13 cellular contexts compared by ENCODE assay signal in the genomic region with DNA sequence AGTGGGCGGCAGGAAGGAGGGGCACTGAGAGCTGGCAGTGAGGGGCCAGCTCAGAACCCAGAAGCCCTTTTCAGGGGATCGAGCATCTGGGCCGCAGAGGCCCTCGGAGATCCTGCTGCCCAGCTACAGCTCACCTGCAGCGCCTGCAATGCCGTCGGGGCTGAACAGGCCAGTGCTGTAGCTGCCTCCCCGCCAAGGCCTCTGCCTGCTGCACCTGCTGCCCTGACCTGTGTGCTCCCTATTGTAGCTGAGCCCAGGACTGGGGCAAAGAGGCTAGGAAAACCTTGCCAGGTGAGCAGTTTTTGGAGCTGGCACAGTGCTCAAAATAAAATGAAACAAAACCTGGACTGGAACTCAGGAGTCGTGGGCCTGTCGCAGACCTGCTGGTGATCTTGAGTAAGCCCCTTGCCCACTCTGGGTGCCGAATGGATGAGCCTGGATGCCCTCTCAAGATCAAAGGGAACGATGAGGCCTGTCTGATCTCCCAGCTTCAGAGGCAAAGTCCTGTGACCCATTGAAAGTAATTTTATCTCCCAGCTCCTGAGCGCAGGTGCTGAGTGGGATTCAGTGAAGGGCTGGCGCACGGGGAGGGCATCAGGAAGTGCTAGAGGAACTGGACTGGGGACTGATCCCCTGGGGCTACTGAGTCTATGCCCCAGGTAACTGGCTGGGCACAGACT.
DNase-seq lines count a peak whose midpoint lies in the region; ATAC-seq and TF ChIP-seq lines count a peak whose summit lies in the region.
"Had no signal": no experiment of that assay in that cellular context is flagged by ENCODE, and none has a peak within 500 bp of the region (broad histone marks: within the 10 kb centered on the region; RNA-seq: fewer than 3 reads in every experiment).

No MANE protein-coding gene starts in this region.

- peaks cover 30% of the 10 kb centered on the region for H3K27me3 ChIP-seq in neural cell (ENCODE audit: insufficient read depth, low read depth, low read length)
- no peaks in the 10 kb centered on the region for H3K27me3 ChIP-seq in aorta (ENCODE audit: control insufficient read depth in 1 of 2, insufficient read depth in 2 of 2, low read length in 1 of 2)

- no peak overlapping the region for H2AFZ ChIP-seq in neural cell (ENCODE audit: low read depth, low read length)

- H4K20me1 ChIP-seq in neural cell (ENCODE audit: insufficient read depth) = no peaks in the 10 kb centered on the region

- no peak for TF ChIP-seq EP300 in neural cell (conservative IDR thresholded peaks at IDR 0.05; ENCODE audit: poor library complexity, severe bottlenecking)

- H3K79me2 ChIP-seq in neural cell (replicated peaks; ENCODE audit: insufficient read depth, low read length) = no peaks in the 10 kb centered on the region

- H3K36me3 ChIP-seq in neural cell (ENCODE audit: insufficient read depth, low read length) (no peaks in the 10 kb centered on the region), aorta (ENCODE audit: control insufficient read depth in 1 of 2, insufficient read depth in 2 of 2, low read length in 1 of 2) (no peaks in the 10 kb centered on the region)
- H3K36me3 ChIP-seq: neutrophil had no signal

- H3K9ac ChIP-seq in neural cell (ENCODE audit: low read length) = no peak overlapping the region

- H3K9me2 ChIP-seq in neural cell (ENCODE audit: insufficient read depth, low read length) = no peaks in the 10 kb centered on the region

- no peaks in the 10 kb centered on the region for H3K9me3 ChIP-seq in neural cell (ENCODE audit: low read length)
- no peaks in the 10 kb centered on the region for H3K9me3 ChIP-seq in aorta (ENCODE audit: control insufficient read depth, low read length)
- H3K9me3 ChIP-seq: neutrophil had no signal

- intact Hi-C loops in aorta (cut with DNase I) = no loop called here

- H3K4me2 ChIP-seq in neural cell (ENCODE audit: low read length) = no peak overlapping the region

- TF ChIP-seq RAD21 in neural cell (conservative IDR thresholded peaks at IDR 0.05) = no peak

- H3K4me3 ChIP-seq in neural cell (ENCODE audit: low read length) (peak overlapping the region; percentile 59), aorta (ENCODE audit: low read length in 2 of 2) (no peak overlapping the region)

- ATAC-seq in aorta (ENCODE audit: low FRiP score) = no peak
- no peak for ATAC-seq in GM18867 (IDR thresholded peaks at IDR 0.05; ENCODE audit: unreplicated experiment)

- no peaks in the 10 kb centered on the region for H3K4me1 ChIP-seq in aorta (ENCODE audit: control insufficient read depth in 1 of 2, insufficient read depth in 2 of 2, low read length in 2 of 2)

- no peaks in the 10 kb centered on the region for H3F3A ChIP-seq in neural cell (ENCODE audit: insufficient read depth, low read length, poor library complexity, severe bottlenecking)

- no peak for TF ChIP-seq CTCF in neural cell (IDR thresholded peaks at IDR 0.05; ENCODE audit: poor library complexity, severe bottlenecking)

- WGBS in aorta, 2 donors = 95 to 96% methylated on average over 15 of the region's 15 CpGs

- DNase-seq in NCI-H1105 (lab: John Stamatoyannopoulos, UW) (peak; percentile 66), NCI-H1105 treated with DMSO at 0.1 percent for 48 hours (lab: John Stamatoyannopoulos, UW) (no peak), NCI-H2107 treated with DMSO at 0.1 percent for 48 hours (lab: John Stamatoyannopoulos, UW; ENCODE audit: unreplicated experiment) (peak; percentile 78), ecto neural progenitor cell (ENCODE audit: low spot score) (peak; percentile 46), aorta (no peak), dermis blood vessel endothelial cell (no peak)
- DNase-seq: activated B cell treated with CpG ODN at 0.5 μM for 24 hours; CD8-positive, alpha-beta memory T cell; hippocampal formation; NCI-H2081 had no signal

- H3K27ac ChIP-seq in neural cell (ENCODE audit: low read length) (no peak overlapping the region), aorta (ENCODE audit: low read depth in 1 of 2, low read length in 2 of 2) (no peak overlapping the region)
- H3K27ac ChIP-seq: neutrophil had no signal

TF ChIP-seq in neural cell, 6 proteins besides CTCF, POLR2A, EP300 and RAD21:
- TF ChIP-seq EZH2 (IDR thresholded peaks at IDR 0.05; ENCODE audit: borderline replicate concordance, insufficient read depth, low read length, poor library complexity, severe bottlenecking) = no peak
- TF ChIP-seq, protein P1, sequence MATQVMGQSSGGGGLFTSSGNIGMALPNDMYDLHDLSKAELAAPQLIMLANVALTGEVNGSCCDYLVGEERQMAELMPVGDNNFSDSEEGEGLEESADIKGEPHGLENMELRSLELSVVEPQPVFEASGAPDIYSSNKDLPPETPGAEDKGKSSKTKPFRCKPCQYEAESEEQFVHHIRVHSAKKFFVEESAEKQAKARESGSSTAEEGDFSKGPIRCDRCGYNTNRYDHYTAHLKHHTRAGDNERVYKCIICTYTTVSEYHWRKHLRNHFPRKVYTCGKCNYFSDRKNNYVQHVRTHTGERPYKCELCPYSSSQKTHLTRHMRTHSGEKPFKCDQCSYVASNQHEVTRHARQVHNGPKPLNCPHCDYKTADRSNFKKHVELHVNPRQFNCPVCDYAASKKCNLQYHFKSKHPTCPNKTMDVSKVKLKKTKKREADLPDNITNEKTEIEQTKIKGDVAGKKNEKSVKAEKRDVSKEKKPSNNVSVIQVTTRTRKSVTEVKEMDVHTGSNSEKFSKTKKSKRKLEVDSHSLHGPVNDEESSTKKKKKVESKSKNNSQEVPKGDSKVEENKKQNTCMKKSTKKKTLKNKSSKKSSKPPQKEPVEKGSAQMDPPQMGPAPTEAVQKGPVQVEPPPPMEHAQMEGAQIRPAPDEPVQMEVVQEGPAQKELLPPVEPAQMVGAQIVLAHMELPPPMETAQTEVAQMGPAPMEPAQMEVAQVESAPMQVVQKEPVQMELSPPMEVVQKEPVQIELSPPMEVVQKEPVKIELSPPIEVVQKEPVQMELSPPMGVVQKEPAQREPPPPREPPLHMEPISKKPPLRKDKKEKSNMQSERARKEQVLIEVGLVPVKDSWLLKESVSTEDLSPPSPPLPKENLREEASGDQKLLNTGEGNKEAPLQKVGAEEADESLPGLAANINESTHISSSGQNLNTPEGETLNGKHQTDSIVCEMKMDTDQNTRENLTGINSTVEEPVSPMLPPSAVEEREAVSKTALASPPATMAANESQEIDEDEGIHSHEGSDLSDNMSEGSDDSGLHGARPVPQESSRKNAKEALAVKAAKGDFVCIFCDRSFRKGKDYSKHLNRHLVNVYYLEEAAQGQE (IDR thresholded peaks at IDR 0.05; ENCODE audit: borderline replicate concordance) = no peak
- no peak for TF ChIP-seq POLR2AphosphoS5 (IDR thresholded peaks at IDR 0.05)
- no peak for TF ChIP-seq MXI1 (conservative IDR thresholded peaks at IDR 0.05; ENCODE audit: poor library complexity, severe bottlenecking)
- no peak for TF ChIP-seq SMC3 (conservative IDR thresholded peaks at IDR 0.05; ENCODE audit: poor library complexity)
- TF ChIP-seq TAF1 (IDR thresholded peaks at IDR 0.05; ENCODE audit: low read depth) = no peak

Comparison
In these comparisons a context has a peak if more than half of its experiments do, and no peak if none do; other contexts are left out.
1. DNase-seq: peak in NCI-H1105 (single experiment), NCI-H2107 treated with DMSO at 0.1 percent for 48 hours (single experiment) and ecto neural progenitor cell (single experiment); none in NCI-H1105 treated with DMSO at 0.1 percent for 48 hours (single experiment), aorta (0 of 2) and dermis blood vessel endothelial cell (single experiment).